21 cellular contexts compared by ENCODE assay signal in the genomic region with DNA sequence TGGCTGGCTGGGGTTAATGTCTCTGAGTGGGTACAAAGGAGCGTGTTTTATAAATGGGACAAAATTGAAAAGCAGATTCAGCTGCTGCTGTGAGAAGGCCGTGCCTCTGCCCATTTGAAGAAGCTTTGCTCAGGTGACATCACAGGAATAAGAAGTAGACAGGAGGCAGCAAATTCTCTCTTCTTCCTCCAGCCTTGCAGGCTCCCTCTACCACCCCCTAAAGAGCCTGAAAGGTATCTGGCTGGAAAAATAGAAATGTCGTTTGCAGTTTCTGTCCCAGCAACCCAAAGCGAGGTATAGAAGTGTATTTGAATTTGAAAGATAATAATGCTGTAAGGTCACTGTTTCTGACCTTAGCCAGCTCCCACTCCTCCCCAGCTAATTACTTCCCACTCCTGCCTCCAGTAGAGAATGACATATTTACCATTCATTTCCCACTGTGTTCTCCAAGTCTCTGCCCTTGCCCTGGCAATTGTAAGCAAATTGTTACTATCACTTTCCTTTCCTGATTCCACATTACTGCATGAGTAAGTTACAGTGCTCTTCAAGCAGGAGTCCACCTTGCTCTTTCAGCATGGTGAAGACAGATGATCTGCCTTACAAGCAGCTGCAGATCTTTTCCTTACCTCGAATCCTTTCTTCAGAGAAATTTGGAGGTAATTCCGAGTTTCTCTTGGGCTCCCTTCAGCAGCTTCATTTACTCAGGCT. TPM values are rescaled to one million over a fixed set of nuclear protein-coding genes. Genes with fewer than 3 reads are reported as not detected.
DNase-seq lines count a peak whose midpoint lies in the region; ATAC-seq and TF ChIP-seq lines count a peak whose summit lies in the region.
"Had no signal": no experiment of that assay in that cellular context is flagged by ENCODE, and none has a peak within 500 bp of the region (broad histone marks: within the 10 kb centered on the region; RNA-seq: fewer than 3 reads in every experiment).

No MANE protein-coding gene starts in this region.

- TF ChIP-seq CTCF in Loucy (conservative IDR thresholded peaks at IDR 0.05; ENCODE audit: low read length) = 0 out of 2 replicates have a peak, but pooled peaks have one; percentile 9
- no peak for TF ChIP-seq CTCF in dorsolateral prefrontal cortex (IDR thresholded peaks at IDR 0.05 in 54 of 56, conservative IDR thresholded peaks at IDR 0.05 in 2 of 56; ENCODE audit: low read depth in 1 of 56, partially characterized antibody in 56 of 56)
- TF ChIP-seq CTCF in lower lobe of right lung (IDR thresholded peaks at IDR 0.05) = no peak

- no peaks in the 10 kb centered on the region for H4K20me1 ChIP-seq in Loucy (ENCODE audit: insufficient read depth, low read length, poor library complexity, severe bottlenecking)

- H3K9me2 ChIP-seq in Loucy (replicated peaks; ENCODE audit: low read depth, low read length) = no peaks in the 10 kb centered on the region

- ATAC-seq in SK-N-SH treated with all-trans-retinoic acid at 6 μM for 48 hours = peak; percentile 70
- ATAC-seq in GM21423 (IDR thresholded peaks at IDR 0.05; ENCODE audit: unreplicated experiment) = no peak
- no peak for ATAC-seq in lower lobe of right lung
- ATAC-seq: effector memory CD8-positive, alpha-beta T cell; left cardiac atrium; natural killer cell treated with Interleukin-12 subunit alpha and Interleukin-12 subunit beta and Interleukin-15 and Interleukin-18, amount 100 ng/mL, for 72 hours had no signal

- H3K79me2 ChIP-seq in Loucy (ENCODE audit: insufficient read depth, low read length) = no peaks in the 10 kb centered on the region

- H3K4me2 ChIP-seq in Loucy (ENCODE audit: low read depth, low read length, poor library complexity, severe bottlenecking) = no peak overlapping the region

- H3K36me3 ChIP-seq in Loucy (ENCODE audit: insufficient read depth, low read length) (no peaks in the 10 kb centered on the region), lower lobe of right lung (no peaks in the 10 kb centered on the region)
- H3K36me3 ChIP-seq: sigmoid colon had no signal

- H3K4me1 ChIP-seq in Loucy (ENCODE audit: insufficient read depth, low read length, poor library complexity, severe bottlenecking) (peaks cover 4% of the 10 kb centered on the region), lower lobe of right lung (peaks cover 26% of the 10 kb centered on the region)
- H3K4me1 ChIP-seq: sigmoid colon had no signal

- H3K27ac ChIP-seq in dorsolateral prefrontal cortex (no peak overlapping the region), lower lobe of right lung (no peak overlapping the region)
- H3K27ac ChIP-seq: sigmoid colon had no signal

- H3K4me3 ChIP-seq in Loucy (ENCODE audit: low read length, poor library complexity, severe bottlenecking) (no peak overlapping the region), dorsolateral prefrontal cortex (no peak overlapping the region), lower lobe of right lung (no peak overlapping the region)
- H3K4me3 ChIP-seq: sigmoid colon had no signal

- no peaks in the 10 kb centered on the region for H3K9me3 ChIP-seq in Loucy (ENCODE audit: insufficient read depth, low read depth, low read length)
- no peaks in the 10 kb centered on the region for H3K9me3 ChIP-seq in lower lobe of right lung
- H3K9me3 ChIP-seq: sigmoid colon had no signal

- no peaks in the 10 kb centered on the region for H3F3A ChIP-seq in Loucy (ENCODE audit: low read depth)

- intact Hi-C loops in dorsolateral prefrontal cortex (cut with DNase I) = loop anchor here in 1 of 2 donors (10.0 kb wide), 1 partner anchor 55 kb away; the partner anchor contains the start of gene RASGRP3
- intact Hi-C loops in lower lobe of right lung (cut with DNase I) = no loop called here

- H3K9ac ChIP-seq in Loucy (ENCODE audit: low read depth, low read length, poor library complexity, severe bottlenecking) = no peak overlapping the region

- H3K27me3 ChIP-seq in Loucy (ENCODE audit: insufficient read depth, low read length, poor library complexity, severe bottlenecking) (no peaks in the 10 kb centered on the region), dorsolateral prefrontal cortex (no peaks in the 10 kb centered on the region), lower lobe of right lung (ENCODE audit: low read depth) (no peaks in the 10 kb centered on the region)
- H3K27me3 ChIP-seq: sigmoid colon had no signal

- peak overlapping the region; percentile 62 for H2AFZ ChIP-seq in Loucy (ENCODE audit: low read length)

- peak; percentile 47 for DNase-seq in A172 (ENCODE audit: low spot score)
- DNase-seq in fibroblast of peridontal ligament (ENCODE audit: extremely low read depth) = peak; percentile 42
- no peak for DNase-seq in NCI-H345 treated with DMSO at 0.1 percent for 48 hours (lab: John Stamatoyannopoulos, UW; ENCODE audit: unreplicated experiment)
- DNase-seq in dorsolateral prefrontal cortex = no peak
- DNase-seq in lower lobe of right lung = no peak
- DNase-seq: 8988T; activated CD4-positive, alpha-beta T cell treated with anti-CD3 and anti-CD28 coated beads, Interleukin-2, amount 50 U/mL, for 48 hours; activated CD8-positive, alpha-beta memory T cell treated with anti-CD3 and anti-CD28 coated beads, Interleukin-2, amount 50 U/mL, for 48 hours; activated naive CD8-positive, alpha-beta T cell treated with anti-CD3 and anti-CD28 coated beads, Interleukin-2, amount 10 ng/mL, durations not matched to agents 7 days and 5 days; effector memory CD8-positive, alpha-beta T cell; glutamatergic neuron; GOT3; KBM-7; left cardiac atrium; MV-4-11; posterior cingulate gyrus; sigmoid colon had no signal

TF ChIP-seq in SK-N-SH treated with all-trans-retinoic acid at 6 μM for 48 hours, 23 proteins besides CTCF, POLR2A, EP300 and RAD21:
- TF ChIP-seq TSHZ2 (CRISPR knock-in tag; IDR thresholded peaks at IDR 0.05) (no peak), TCF4 (CRISPR knock-in tag; IDR thresholded peaks at IDR 0.05; ENCODE audit: borderline replicate concordance) (no peak), SNAI2 (CRISPR knock-in tag; IDR thresholded peaks at IDR 0.05) (no peak), BACH2 (CRISPR knock-in tag; IDR thresholded peaks at IDR 0.05; ENCODE audit: borderline replicate concordance) (no peak), ARNTL (CRISPR knock-in tag; IDR thresholded peaks at IDR 0.05; ENCODE audit: borderline replicate concordance, low read depth) (no peak), OSR1 (CRISPR knock-in tag; IDR thresholded peaks at IDR 0.05) (no peak)
TF ChIP-seq in SK-N-SH treated with all-trans-retinoic acid at 6 μM for 48 hours: peak in this region for 0.

RNA-seq across cellular contexts. Expression of gene RASGRP3, which starts 56.7 kb away (rescaled TPM):
- 30.6 and 41.5 TPM in 2 replicates for total RNA-seq in A172 (2014; rRNA removed; shearing (Covaris generic))
- total RNA-seq in dorsolateral prefrontal cortex (100 to 1,000 TPM in 1 of 120 experiments, 10 to 100 TPM in 106, 1 to 10 TPM in 13; 4.2 to 101 (median 24.4) TPM), lower lobe of right lung (13.7 TPM)

Comparison
In these comparisons a context has a peak if more than half of its experiments do, and no peak if none do; other contexts are left out.
1. DNase-seq: peak in A172 (single experiment) and fibroblast of peridontal ligament (single experiment); none in NCI-H345 treated with DMSO at 0.1 percent for 48 hours (single experiment), dorsolateral prefrontal cortex (0 of 10) and lower lobe of right lung (single experiment).